In the genomic region with DNA sequence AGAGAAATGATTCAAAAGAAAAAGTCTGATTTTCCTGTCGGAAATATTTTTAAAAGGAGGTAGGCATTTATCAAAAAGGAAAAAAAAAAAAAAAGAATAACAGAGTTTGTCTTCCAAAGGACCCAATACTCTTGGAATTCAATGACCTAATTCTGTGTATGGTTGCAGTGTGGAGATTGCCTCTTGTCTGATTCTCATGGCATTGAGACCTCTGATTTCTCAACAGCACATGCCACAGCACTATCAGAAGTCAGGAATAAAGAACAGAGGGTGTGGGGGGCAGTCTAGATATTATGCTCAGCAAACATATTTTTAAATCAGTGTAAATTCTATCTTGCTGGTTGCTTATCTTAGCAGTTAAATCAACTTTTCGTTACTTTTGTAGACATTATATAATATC, we compare ENCODE assay signal across 31 cellular contexts.
"Had no signal": no experiment of that assay in that cellular context is flagged by ENCODE, and none has a peak within 500 bp of the region (broad histone marks: within the 10 kb centered on the region; RNA-seq: fewer than 3 reads in every experiment).

No MANE protein-coding gene starts in this region.

- DNase-seq: activated B cell treated with CpG ODN at 0.5 μM for 24 hours; activated CD4-positive, alpha-beta T cell treated with anti-CD3 and anti-CD28 coated beads for 48 hours; activated CD4-positive, alpha-beta T cell treated with anti-CD3 and anti-CD28 coated beads, Interleukin-2, amount 50 U/mL, for 1 hour; activated CD4-positive, alpha-beta T cell treated with anti-CD3 and anti-CD28 coated beads, Interleukin-2, amount 50 U/mL, for 48 hours; activated CD8-positive, alpha-beta memory T cell treated with anti-CD3 and anti-CD28 coated beads for 24 hours; activated CD8-positive, alpha-beta T cell treated with anti-CD3 and anti-CD28 coated beads for 36 hours; activated effector memory CD4-positive, alpha-beta T cell treated with Interleukin-2 at 50 U/mL for 16 hours; activated gamma-delta T cell treated with Interleukin-2 at 50 U/mL for 16 hours; activated naive CD4-positive, alpha-beta T cell treated with anti-CD3 and anti-CD28 coated beads, Interleukin-2, amount 50 U/mL, for 16 hours; activated naive CD4-positive, alpha-beta T cell treated with Interleukin-2 at 50 U/mL for 16 hours; activated T-cell treated with anti-CD3 and anti-CD28 coated beads, Interleukin-2, amount 50 U/mL, for 4 hours; amygdala; aorta; body of pancreas; caudate nucleus; colonic mucosa; dorsolateral prefrontal cortex; effector memory CD4-positive, alpha-beta T cell; endodermal cell; foreskin keratinocyte; gastrocnemius medialis; glutamatergic neuron; heart left ventricle; T-cell; T1000; WERI-Rb-1 had no signal

- H3K9me3 Mint-ChIP-seq: activated B cell treated with CpG ODN at 0.5 μM for 24 hours; activated CD8-positive, alpha-beta T cell treated with anti-CD3 and anti-CD28 coated beads for 36 hours; activated T-cell treated with anti-CD3 and anti-CD28 coated beads, Interleukin-2, amount 50 U/mL, for 4 hours; activated T-helper 17 cell treated with anti-CD3 and anti-CD28 coated beads, Interleukin-2, amount 50 U/mL, for 72 hours; T-helper 1 cell treated with Interleukin-12 subunit alpha and Interleukin-12 subunit beta and Interleukin-4 antibody, amounts not matched to agents 30 μg/mL and 1 μg/mL, for 36 hours had no signal

- H3K27ac Mint-ChIP-seq: activated B cell treated with CpG ODN at 0.5 μM for 24 hours; activated CD8-positive, alpha-beta T cell treated with anti-CD3 and anti-CD28 coated beads for 36 hours; activated naive CD8-positive, alpha-beta T cell; activated T-helper 17 cell treated with anti-CD3 and anti-CD28 coated beads, Interleukin-2, amount 50 U/mL, for 72 hours; endodermal cell; T-cell; T-helper 1 cell treated with Interleukin-12 subunit alpha and Interleukin-12 subunit beta and Interleukin-4 antibody, amounts not matched to agents 30 μg/mL and 1 μg/mL, for 36 hours had no signal

- H3K36me3 ChIP-seq: colonic mucosa, gastrocnemius medialis, heart left ventricle, WERI-Rb-1 had no signal

- H3K27me3 ChIP-seq: body of pancreas, colonic mucosa, dorsolateral prefrontal cortex, gastrocnemius medialis, heart left ventricle had no signal

- H3K4me1 ChIP-seq: body of pancreas, colonic mucosa, foreskin keratinocyte, gastrocnemius medialis had no signal

- H3K4me1 Mint-ChIP-seq: activated B cell treated with CpG ODN at 0.5 μM for 24 hours; activated T-helper 17 cell treated with anti-CD3 and anti-CD28 coated beads, Interleukin-2, amount 50 U/mL, for 72 hours; endodermal cell; T-cell had no signal

- H3K27ac ChIP-seq: body of pancreas, colonic mucosa, dorsolateral prefrontal cortex, foreskin keratinocyte, gastrocnemius medialis, heart left ventricle, WERI-Rb-1 had no signal

- H3K27me3 Mint-ChIP-seq: activated B cell treated with CpG ODN at 0.5 μM for 24 hours; activated CD8-positive, alpha-beta T cell treated with anti-CD3 and anti-CD28 coated beads for 36 hours had no signal

- H3K4me3 ChIP-seq: body of pancreas, colonic mucosa, dorsolateral prefrontal cortex, gastrocnemius medialis, heart left ventricle had no signal

- ATAC-seq: activated CD4-positive, CD25-positive, alpha-beta regulatory T cell treated with anti-CD3 and anti-CD28 coated beads, Interleukin-2, amount 50 U/mL, for 24 hours; activated CD8-positive, alpha-beta T cell treated with anti-CD3 and anti-CD28 coated beads for 36 hours; activated T-cell treated with anti-CD3 and anti-CD28 coated beads, Interleukin-2, amount 50 U/mL, for 4 hours; activated T-helper 17 cell treated with anti-CD3 and anti-CD28 coated beads, Interleukin-2, amount 50 U/mL, for 72 hours; body of pancreas; esophagus mucosa; foreskin keratinocyte; gastrocnemius medialis; heart left ventricle; T-cell had no signal

- H3K4me3 Mint-ChIP-seq: activated B cell treated with CpG ODN at 0.5 μM for 24 hours; activated CD8-positive, alpha-beta T cell treated with anti-CD3 and anti-CD28 coated beads for 36 hours; activated naive CD8-positive, alpha-beta T cell; activated T-cell treated with anti-CD3 and anti-CD28 coated beads, Interleukin-2, amount 50 U/mL, for 4 hours; activated T-helper 17 cell treated with anti-CD3 and anti-CD28 coated beads, Interleukin-2, amount 50 U/mL, for 72 hours; endodermal cell; T-cell; T-helper 1 cell treated with Interleukin-12 subunit alpha and Interleukin-12 subunit beta and Interleukin-4 antibody, amounts not matched to agents 30 μg/mL and 1 μg/mL, for 36 hours had no signal

- H3K36me3 Mint-ChIP-seq: activated naive CD8-positive, alpha-beta T cell; T-cell had no signal

- H3K9me3 ChIP-seq: body of pancreas, colonic mucosa, gastrocnemius medialis, heart left ventricle had no signal
